18 cellular contexts compared by ENCODE assay signal in genomic region chr14:105864116-105864515, GRCh38.
DNase-seq lines count a peak whose midpoint lies in the region; ATAC-seq and TF ChIP-seq lines count a peak whose summit lies in the region.
"Had no signal": no experiment of that assay in that cellular context is flagged by ENCODE, and none has a peak within 500 bp of the region (broad histone marks: within the 10 kb centered on the region; RNA-seq: fewer than 3 reads in every experiment).

No MANE protein-coding gene starts in this region.

- H3K9me3 Mint-ChIP-seq in H9 (peaks cover 77 to 91% of the 10 kb centered on the region in 2 experiments), GM23338 (peaks cover 82% of the 10 kb centered on the region)
- H3K9me3 Mint-ChIP-seq in natural killer cell treated with Interleukin-12 subunit alpha and Interleukin-12 subunit beta and Interleukin-15 and Interleukin-18, amount 100 ng/mL, for 72 hours: no peaks in the 10 kb centered on the region
- H3K9me3 Mint-ChIP-seq: activated naive CD4-positive, alpha-beta T cell treated with anti-CD3 and anti-CD28 coated beads, Interleukin-2, amount 50 U/mL, for 72 hours; T-helper 2 cell treated with Interferon-gamma antibody and Interleukin-4, amounts not matched to agents 5 μg/mL and 100 μg/mL, for 36 hours had no signal

- H3K4me3 Mint-ChIP-seq in H9 (no peak overlapping the region), GM23338 (no peak overlapping the region)
- H3K4me3 Mint-ChIP-seq in natural killer cell treated with Interleukin-12 subunit alpha and Interleukin-12 subunit beta and Interleukin-15 and Interleukin-18, amount 100 ng/mL, for 72 hours: no peak overlapping the region
- H3K4me3 Mint-ChIP-seq: T-helper 2 cell treated with Interferon-gamma antibody and Interleukin-4, amounts not matched to agents 5 μg/mL and 100 μg/mL, for 36 hours had no signal

- no peak overlapping the region for H2BK120ac ChIP-seq in H9 (ENCODE audit: low read depth, low read length, poor library complexity, severe bottlenecking)

- DNase-seq in H9: peak; percentile 10
- peak; percentile 47 for DNase-seq in activated CD8-positive, alpha-beta memory T cell treated with anti-CD3 and anti-CD28 coated beads, Interleukin-2, amount 50 U/mL, for 48 hours
- DNase-seq in natural killer cell treated with Interleukin-12 subunit alpha and Interleukin-12 subunit beta and Interleukin-15 and Interleukin-18, amount 100 ng/mL, for 72 hours (ENCODE audit: low spot score): peak; percentile 53
- no peak for DNase-seq in central memory CD4-positive, alpha-beta T cell
- no peak for DNase-seq in GM10248 (ENCODE audit: extremely low spot score)
- DNase-seq in GM23338 (ENCODE audit: low spot score): no peak
- no peak for DNase-seq in ACHN
- DNase-seq: C1 segment of cervical spinal cord; caudate nucleus; NCI-H2171 treated with DMSO at 0.1 percent for 48 hours; NK-92 treated with Interleukin-12 subunit alpha and Interleukin-12 subunit beta, amount 100 ng/mL, for 24 hours; SHP77 treated with DMSO at 0.1 percent for 48 hours; stimulated activated CD4-positive, alpha-beta T cell treated with anti-CD3 and anti-CD28 coated beads, Interleukin-2, amount 100 ng/mL, for 48 hours had no signal

- no peak overlapping the region for H2BK12ac ChIP-seq in H9 (ENCODE audit: insufficient read length, low read depth, low read length)

- H2AK5ac ChIP-seq in H9 (ENCODE audit: insufficient read length, low read length): no peak overlapping the region

- no peak overlapping the region for H2BK15ac ChIP-seq in H9 (ENCODE audit: low read depth, low read length)

- peaks cover 0 to 49% (median 42%) of the 10 kb centered on the region in 10 experiments; a peak in 14 of 20 replicates for H3K4me1 ChIP-seq in BLaER1 treated with 17β-estradiol and CSF1 and Interleukin-3, amounts not matched to agents 10 nM and 100 nM
- H3K4me1 ChIP-seq in H9 (ENCODE audit: insufficient read depth, low read length) (no peaks in the 10 kb centered on the region), GM23338 (ENCODE audit: insufficient read depth) (no peaks in the 10 kb centered on the region)

- H3K23ac ChIP-seq in H9 (ENCODE audit: insufficient read length, low read depth, low read length): no peak overlapping the region

- WGBS in H9 (ENCODE audit: extremely low coverage, insufficient read length, low lambda C conversion rate): no CpG with 5 or more reads among the region's 13 CpGs

- peak overlapping the region; percentile 50 to 100 (median 98); a peak in 20 of 22 replicates for H3K4me2 ChIP-seq in BLaER1 treated with 17β-estradiol and CSF1 and Interleukin-3, amounts not matched to agents 10 nM and 100 nM
- H3K4me2 ChIP-seq in H9 (ENCODE audit: insufficient read depth, insufficient read length, low read length) (no peak overlapping the region), GM23338 (no peak overlapping the region)

- H3F3A ChIP-seq in GM23338 (replicated peaks; ENCODE audit: low read depth): no peaks in the 10 kb centered on the region

- H2BK5ac ChIP-seq in H9 (ENCODE audit: insufficient read length, low read length): no peak overlapping the region

- peaks cover 0 to 33% (median 5%) of the 10 kb centered on the region in 11 experiments; a peak in 9 of 22 replicates for H4K20me1 ChIP-seq in BLaER1 treated with 17β-estradiol and CSF1 and Interleukin-3, amounts not matched to agents 10 nM and 100 nM
- H4K20me1 ChIP-seq in H9 (ENCODE audit: control insufficient read depth, insufficient read depth, insufficient read length) (no peaks in the 10 kb centered on the region), GM23338 (replicated peaks; ENCODE audit: insufficient read depth) (no peaks in the 10 kb centered on the region)

- H3K4me1 Mint-ChIP-seq in H9: no peaks in the 10 kb centered on the region
- peaks cover 15 to 16% of the 10 kb centered on the region in 2 donors for H3K4me1 Mint-ChIP-seq in natural killer cell treated with Interleukin-12 subunit alpha and Interleukin-12 subunit beta and Interleukin-15 and Interleukin-18, amount 100 ng/mL, for 72 hours (ENCODE audit: low read depth in 2 of 2)
- H3K4me1 Mint-ChIP-seq in GM23338: no peaks in the 10 kb centered on the region

- H3K9ac ChIP-seq in BLaER1 treated with 17β-estradiol and CSF1 and Interleukin-3, amounts not matched to agents 10 nM and 100 nM: peak overlapping the region; percentile 64 to 96 (median 83); a peak in 20 of 22 replicates
- H3K9ac ChIP-seq in H9 (ENCODE audit: extremely low read depth, insufficient read length, low read length): no peak overlapping the region

- no peak overlapping the region for H3K18ac ChIP-seq in H9 (ENCODE audit: insufficient read length, low read depth, low read length)

- H3T11ph ChIP-seq in H9 (ENCODE audit: low read length): no peak overlapping the region

- peaks cover 0 to 47% (median 0%) of the 10 kb centered on the region in 11 experiments; a peak in 7 of 22 replicates for H3K36me3 ChIP-seq in BLaER1 treated with 17β-estradiol and CSF1 and Interleukin-3, amounts not matched to agents 10 nM and 100 nM
- H3K36me3 ChIP-seq in GM23338 (ENCODE audit: insufficient read depth): no peaks in the 10 kb centered on the region

- in situ Hi-C loops in ACHN (cut with HindIII; ENCODE audit: low pct_ligation_motif_present, low pct_unique_long_range_greater_than_20kb, low sequenced_read_pairs): no loop called here

- CTCF ChIA-PET in GM10248 (lab: Yijun Ruan, JAX): interaction anchor here (1.5 kb wide), 1 partner anchor 136 kb away, joined by 4 read pairs; no protein-coding TSS in a partner anchor

- no peaks in the 10 kb centered on the region for H3K23me2 ChIP-seq in H9 (ENCODE audit: insufficient read length, low read depth, low read length, poor library complexity, severe bottlenecking)

- no peak overlapping the region for H4K91ac ChIP-seq in H9 (ENCODE audit: insufficient read length, low read depth, low read length)

- H3K79me2 ChIP-seq in H9 (ENCODE audit: insufficient read depth, low read length) (no peaks in the 10 kb centered on the region), GM23338 (replicated peaks; ENCODE audit: insufficient read depth) (no peaks in the 10 kb centered on the region)

- no peak overlapping the region for H4K8ac ChIP-seq in H9 (replicated peaks; ENCODE audit: insufficient read length, low read depth, low read length)

- POLR2A ChIA-PET in GM10248 (lab: Yijun Ruan, JAX): no interaction called here

- peak overlapping the region in 9 of 10 experiments; percentile 38 to 92 (median 69); a peak in 17 of 20 replicates for H3K4me3 ChIP-seq in BLaER1 treated with 17β-estradiol and CSF1 and Interleukin-3, amounts not matched to agents 10 nM and 100 nM
- no peak overlapping the region for H3K4me3 ChIP-seq in GM23338
- H3K4me3 ChIP-seq: lung had no signal

- no peaks in the 10 kb centered on the region for H3K9me2 ChIP-seq in GM23338 (ENCODE audit: insufficient read depth)

- H3K36me3 Mint-ChIP-seq in H9 (ENCODE audit: insufficient read depth in 1 of 3, low read depth in 3 of 3) (peaks cover 6 to 16% (median 9%) of the 10 kb centered on the region in 3 experiments), GM23338 (ENCODE audit: low read depth) (peaks cover 32% of the 10 kb centered on the region)
- no peaks in the 10 kb centered on the region for H3K36me3 Mint-ChIP-seq in natural killer cell treated with Interleukin-12 subunit alpha and Interleukin-12 subunit beta and Interleukin-15 and Interleukin-18, amount 100 ng/mL, for 72 hours
- H3K36me3 Mint-ChIP-seq: activated naive CD4-positive, alpha-beta T cell treated with anti-CD3 and anti-CD28 coated beads, Interleukin-2, amount 50 U/mL, for 72 hours had no signal

- no peak overlapping the region for H2BK20ac ChIP-seq in H9 (ENCODE audit: low read depth, low read length, poor library complexity, severe bottlenecking)

- no peak for TF ChIP-seq CTCF in H9 (conservative IDR thresholded peaks at IDR 0.05)
- no peak for TF ChIP-seq CTCF in GM10248 (IDR thresholded peaks at IDR 0.05; ENCODE audit: control extremely low read depth, extremely low read depth, low read depth, missing control alignments)
- no peak for TF ChIP-seq CTCF in GM23338 (conservative IDR thresholded peaks at IDR 0.05; ENCODE audit: low read depth in 2 of 2)

- ATAC-seq in natural killer cell treated with Interleukin-12 subunit alpha and Interleukin-12 subunit beta and Interleukin-15 and Interleukin-18, amount 100 ng/mL, for 72 hours: no peak
- no peak for ATAC-seq in GM23338
- ATAC-seq: activated naive CD4-positive, alpha-beta T cell treated with anti-CD3 and anti-CD28 coated beads, Interleukin-2, amount 50 U/mL, for 72 hours; right cardiac atrium had no signal

- H3K14ac ChIP-seq in H9 (ENCODE audit: insufficient read depth, low read length): no peak overlapping the region

- peaks cover 0 to 50% (median 0%) of the 10 kb centered on the region in 11 experiments; a peak in 7 of 22 replicates for H3K27me3 ChIP-seq in BLaER1 treated with 17β-estradiol and CSF1 and Interleukin-3, amounts not matched to agents 10 nM and 100 nM
- H3K27me3 ChIP-seq in H9 (ENCODE audit: insufficient read depth, low read length): no peaks in the 10 kb centered on the region
- no peaks in the 10 kb centered on the region for H3K27me3 ChIP-seq in GM23338 (ENCODE audit: insufficient read depth)

- no peak overlapping the region for H3K56ac ChIP-seq in H9 (ENCODE audit: insufficient read length, low read depth, low read length)

- no peak overlapping the region for H3K27ac Mint-ChIP-seq in H9
- no peak overlapping the region for H3K27ac Mint-ChIP-seq in natural killer cell treated with Interleukin-12 subunit alpha and Interleukin-12 subunit beta and Interleukin-15 and Interleukin-18, amount 100 ng/mL, for 72 hours
- H3K27ac Mint-ChIP-seq in GM23338: no peak overlapping the region
- H3K27ac Mint-ChIP-seq: T-helper 2 cell treated with Interferon-gamma antibody and Interleukin-4, amounts not matched to agents 5 μg/mL and 100 μg/mL, for 36 hours had no signal

- H4K5ac ChIP-seq in H9 (ENCODE audit: insufficient read length, low read depth, low read length): no peak overlapping the region

- peak overlapping the region in 10 of 11 experiments; percentile 47 to 94 (median 86); a peak in 18 of 22 replicates for H3K27ac ChIP-seq in BLaER1 treated with 17β-estradiol and CSF1 and Interleukin-3, amounts not matched to agents 10 nM and 100 nM
- H3K27ac ChIP-seq in H9 (ENCODE audit: insufficient read length, low read depth, low read length) (no peak overlapping the region), GM23338 (ENCODE audit: low read depth) (no peak overlapping the region)

- no peak overlapping the region for H3K4ac ChIP-seq in H9 (ENCODE audit: low read depth, low read length)

- no peaks in the 10 kb centered on the region for H3K79me1 ChIP-seq in H9 (ENCODE audit: insufficient read depth, low read depth, low read length, poor library complexity, severe bottlenecking)

- peaks cover 4% of the 10 kb centered on the region; the same call in 1 of the 2 replicates for H3K27me3 Mint-ChIP-seq in H9 (ENCODE audit: low read depth)
- H3K27me3 Mint-ChIP-seq in natural killer cell treated with Interleukin-12 subunit alpha and Interleukin-12 subunit beta and Interleukin-15 and Interleukin-18, amount 100 ng/mL, for 72 hours: peaks cover 11 to 20% of the 10 kb centered on the region in 2 donors
- H3K27me3 Mint-ChIP-seq in GM23338 (ENCODE audit: insufficient read depth, low read depth, poor library complexity): peaks cover 4% of the 10 kb centered on the region

- H2AFZ ChIP-seq in H9 (ENCODE audit: low read length) (no peak overlapping the region), GM23338 (no peak overlapping the region)

- H3K9me3 ChIP-seq in BLaER1 treated with 17β-estradiol and CSF1 and Interleukin-3, amounts not matched to agents 10 nM and 100 nM (replicated peaks in 1 of 11): no peaks in the 10 kb centered on the region; a peak in 2 of 22 replicates
- peaks cover 76% of the 10 kb centered on the region for H3K9me3 ChIP-seq in H9 (ENCODE audit: control insufficient read depth, low read depth, low read length)

Comparison
In these comparisons a context has a peak if more than half of its experiments do, and no peak if none do; other contexts are left out.
1. H3K27ac ChIP-seq: peak in BLaER1 treated with 17β-estradiol and CSF1 and Interleukin-3, amounts not matched to agents 10 nM and 100 nM (10 of 11); none in H9 (single experiment) and GM23338 (single experiment).
2. H3K4me2 ChIP-seq: peak in BLaER1 treated with 17β-estradiol and CSF1 and Interleukin-3, amounts not matched to agents 10 nM and 100 nM (11 of 11); none in H9 (single experiment) and GM23338 (single experiment).
3. DNase-seq: peak in H9 (single experiment), activated CD8-positive, alpha-beta memory T cell treated with anti-CD3 and anti-CD28 coated beads, Interleukin-2, amount 50 U/mL, for 48 hours (single experiment) and natural killer cell treated with Interleukin-12 subunit alpha and Interleukin-12 subunit beta and Interleukin-15 and Interleukin-18, amount 100 ng/mL, for 72 hours (single experiment); none in central memory CD4-positive, alpha-beta T cell (single experiment), GM10248 (single experiment), GM23338 (single experiment) and ACHN (single experiment).